ENCODE assay signal across 8 cellular contexts in genomic region chr12:57614178-57614947, GRCh38. TPM values are rescaled to one million over a fixed set of nuclear protein-coding genes. Genes with fewer than 3 reads are reported as not detected.
A peak's percentile ranks its signal among the peaks of the same experiment; 100 is the strongest.
DNase-seq lines count a peak whose midpoint lies in the region; TF ChIP-seq lines count a peak whose summit lies in the region.

No MANE protein-coding gene starts in this region.

- H3K4me2 ChIP-seq in OCI-LY1 (ENCODE audit: low read length), result peak overlapping the region; percentile 19; the same call in 1 of the 2 replicates

- no peaks in the 10 kb centered on the region for H4K20me1 ChIP-seq in OCI-LY1 (ENCODE audit: insufficient read depth, low read length)

- H3K36me3 ChIP-seq in H7 (replicated peaks; ENCODE audit: control insufficient read depth, insufficient read depth, low read length) (no peaks in the 10 kb centered on the region), OCI-LY1 (ENCODE audit: insufficient read depth, low read length) (no peaks in the 10 kb centered on the region)

- no peak overlapping the region for H3K27ac ChIP-seq in OCI-LY1 (ENCODE audit: low read depth, low read length, poor library complexity, severe bottlenecking)

- no peaks in the 10 kb centered on the region for H3F3A ChIP-seq in OCI-LY1 (ENCODE audit: insufficient read depth, low read length)

- H3K27me3 Mint-ChIP-seq in activated T-cell treated with anti-CD3 and anti-CD28 coated beads, Interleukin-2, amount 50 U/mL, for 24 hours, result peaks cover 76% of the 10 kb centered on the region
- peaks cover 92% of the 10 kb centered on the region for H3K27me3 Mint-ChIP-seq in nephron progenitor cell (ENCODE audit: low read depth, poor library complexity)

- H3K9ac ChIP-seq in OCI-LY1 (ENCODE audit: low read length), result no peak overlapping the region

- peak; percentile 52 to 53 for DNase-seq in activated T-cell treated with anti-CD3 and anti-CD28 coated beads, Interleukin-2, amount 50 U/mL, for 48 hours
- DNase-seq in activated T-cell treated with anti-CD3 and anti-CD28 coated beads, Interleukin-2, amount 50 U/mL, for 24 hours, result no peak
- DNase-seq in H7 (peak; percentile 94), nephron progenitor cell (peak; percentile 29), kidney glomerular epithelial cell (lab: John Stamatoyannopoulos, UW) (no peak), SHP77 (lab: John Stamatoyannopoulos, UW) (no peak)
- no peak for DNase-seq in stimulated activated CD4-positive, alpha-beta T cell treated with anti-CD3 and anti-CD28 coated beads, Interleukin-12 subunit alpha, Interleukin-12 subunit beta, amount 100 ng/mL, for 4 hours

- no peak overlapping the region for H3K27ac Mint-ChIP-seq in activated T-cell treated with anti-CD3 and anti-CD28 coated beads, Interleukin-2, amount 50 U/mL, for 24 hours
- H3K27ac Mint-ChIP-seq in nephron progenitor cell, result no peak overlapping the region

- H3K9me3 Mint-ChIP-seq in activated T-cell treated with anti-CD3 and anti-CD28 coated beads, Interleukin-2, amount 50 U/mL, for 24 hours, result no peaks in the 10 kb centered on the region
- peaks cover 3% of the 10 kb centered on the region for H3K9me3 Mint-ChIP-seq in nephron progenitor cell

- H3K4me1 ChIP-seq in OCI-LY1 (ENCODE audit: insufficient read depth, low read length, severe bottlenecking), result peaks cover 10% of the 10 kb centered on the region

- H3K4me3 Mint-ChIP-seq in activated T-cell treated with anti-CD3 and anti-CD28 coated beads, Interleukin-2, amount 50 U/mL, for 24 hours, result no peak overlapping the region
- H3K4me3 Mint-ChIP-seq in nephron progenitor cell, result no peak overlapping the region

- no peaks in the 10 kb centered on the region for H3K79me2 ChIP-seq in OCI-LY1 (ENCODE audit: insufficient read depth, low read length)

- no peaks in the 10 kb centered on the region for H3K36me3 Mint-ChIP-seq in activated T-cell treated with anti-CD3 and anti-CD28 coated beads, Interleukin-2, amount 50 U/mL, for 24 hours (ENCODE audit: low read depth)
- peaks cover 56% of the 10 kb centered on the region for H3K36me3 Mint-ChIP-seq in nephron progenitor cell (ENCODE audit: low read depth)

- TF ChIP-seq CTCF in OCI-LY1 (IDR thresholded peaks at IDR 0.05; ENCODE audit: low read length), result no peak
- TF ChIP-seq CTCF in nephron progenitor cell (IDR thresholded peaks at IDR 0.05), result no peak

- H2AFZ ChIP-seq in OCI-LY1 (ENCODE audit: low read length), result no peak overlapping the region

- no peaks in the 10 kb centered on the region for H3K9me2 ChIP-seq in OCI-LY1 (ENCODE audit: low read depth, low read length)

- peaks cover 9% of the 10 kb centered on the region for H3K4me1 Mint-ChIP-seq in activated T-cell treated with anti-CD3 and anti-CD28 coated beads, Interleukin-2, amount 50 U/mL, for 24 hours (ENCODE audit: low read depth)
- H3K4me1 Mint-ChIP-seq in nephron progenitor cell, result peaks cover 27% of the 10 kb centered on the region

- H3K4me3 ChIP-seq in H7 (ENCODE audit: insufficient read depth, low read depth, low read length) (no peak overlapping the region), OCI-LY1 (ENCODE audit: low read depth, low read length, poor library complexity, severe bottlenecking) (no peak overlapping the region)

- H3K9me3 ChIP-seq in OCI-LY1 (ENCODE audit: low read length), result no peaks in the 10 kb centered on the region

- H3K27me3 ChIP-seq in H7 (ENCODE audit: control insufficient read depth, insufficient read depth, low read length) (peaks cover 92% of the 10 kb centered on the region), OCI-LY1 (ENCODE audit: insufficient read depth, low read length) (peaks cover 4% of the 10 kb centered on the region; the same call in 1 of the 2 replicates)

RNA-seq across cellular contexts. Expression of gene ARHGEF25, which starts 3.1 kb away (rescaled TPM):
- total RNA-seq in H7 (2014; rRNA removed; shearing (Covaris generic)), result 8.7 and 19.8 TPM in 2 replicates

RNA-seq across cellular contexts. Expression of gene DTX3, which starts 9.7 kb away (rescaled TPM):
- total RNA-seq in H7 (2014; rRNA removed; shearing (Covaris generic)), result 42.9 and 52.9 TPM in 2 replicates

RNA-seq across cellular contexts. Expression of gene B4GALNT1, which starts 18.6 kb away (rescaled TPM):
- 0.59 and 0.70 TPM in 2 replicates for total RNA-seq in H7 (2014; rRNA removed; shearing (Covaris generic))

RNA-seq across cellular contexts. Expression of gene PIP4K2C, which starts 23.4 kb away (rescaled TPM):
- 26.0 and 26.3 TPM in 2 replicates for total RNA-seq in H7 (2014; rRNA removed; shearing (Covaris generic))

Comparison
In these comparisons a context has a peak if more than half of its experiments do, and no peak if none do; other contexts are left out.
1. DNase-seq: peak in activated T-cell treated with anti-CD3 and anti-CD28 coated beads, Interleukin-2, amount 50 U/mL, for 48 hours (2 of 2), H7 (single experiment) and nephron progenitor cell (single experiment); none in activated T-cell treated with anti-CD3 and anti-CD28 coated beads, Interleukin-2, amount 50 U/mL, for 24 hours (single experiment), kidney glomerular epithelial cell (single experiment), SHP77 (0 of 2) and stimulated activated CD4-positive, alpha-beta T cell treated with anti-CD3 and anti-CD28 coated beads, Interleukin-12 subunit alpha, Interleukin-12 subunit beta, amount 100 ng/mL, for 4 hours (single experiment).